In genomic region chr2:10320933-10321332, GRCh38 we compare ENCODE assay signal across 14 cellular contexts. TPM values are rescaled to one million over a fixed set of nuclear protein-coding genes. Genes with fewer than 3 reads are reported as not detected.
DNase-seq lines count a peak whose midpoint lies in the region; ATAC-seq and TF ChIP-seq lines count a peak whose summit lies in the region.
"Had no signal": no experiment of that assay in that cellular context is flagged by ENCODE, and none has a peak within 500 bp of the region (broad histone marks: within the 10 kb centered on the region; RNA-seq: fewer than 3 reads in every experiment).

No MANE protein-coding gene starts in this region.

- no peak overlapping the region for H3K4me3 ChIP-seq in testis

- H3K4me1 ChIP-seq in testis: no peaks in the 10 kb centered on the region

- H3K9me3 Mint-ChIP-seq in activated naive CD8-positive, alpha-beta T cell (ENCODE audit: low read depth): no peaks in the 10 kb centered on the region
- H3K9me3 Mint-ChIP-seq in activated naive CD8-positive, alpha-beta T cell treated with anti-CD3 and anti-CD28 coated beads for 36 hours: peaks cover 13% of the 10 kb centered on the region
- no peaks in the 10 kb centered on the region for H3K9me3 Mint-ChIP-seq in activated T-helper 17 cell treated with anti-CD3 and anti-CD28 coated beads, Interleukin-2, amount 50 U/mL, for 72 hours
- peaks cover 15% of the 10 kb centered on the region for H3K9me3 Mint-ChIP-seq in nephron progenitor cell
- H3K9me3 Mint-ChIP-seq: CD8-positive, alpha-beta memory T cell had no signal

- DNase-seq in activated naive CD8-positive, alpha-beta T cell treated with anti-CD3 and anti-CD28 coated beads for 36 hours: no peak
- DNase-seq in nephron progenitor cell (no peak), testis (peak; percentile 55), hypothalamus (lab: John Stamatoyannopoulos, UW) (no peak), 8988T (no peak)
- DNase-seq: C1 segment of cervical spinal cord; CD8-positive, alpha-beta memory T cell; DMS53; GF-D8 had no signal

- H3K27ac Mint-ChIP-seq in activated naive CD8-positive, alpha-beta T cell: peak overlapping the region; percentile 46
- no peak overlapping the region for H3K27ac Mint-ChIP-seq in activated naive CD8-positive, alpha-beta T cell treated with anti-CD3 and anti-CD28 coated beads for 36 hours
- H3K27ac Mint-ChIP-seq in activated T-helper 17 cell treated with anti-CD3 and anti-CD28 coated beads, Interleukin-2, amount 50 U/mL, for 72 hours: peak overlapping the region; percentile 82
- peak overlapping the region; percentile 14 for H3K27ac Mint-ChIP-seq in nephron progenitor cell
- H3K27ac Mint-ChIP-seq: B cell had no signal

- ATAC-seq in activated T-helper 17 cell treated with anti-CD3 and anti-CD28 coated beads, Interleukin-2, amount 50 U/mL, for 72 hours (replicated peaks): no peak
- no peak for ATAC-seq in HG03469 (IDR thresholded peaks at IDR 0.05; ENCODE audit: unreplicated experiment)
- ATAC-seq: HCT116 had no signal

- peaks cover 70% of the 10 kb centered on the region for H3K4me1 Mint-ChIP-seq in activated naive CD8-positive, alpha-beta T cell (ENCODE audit: low read depth)
- peaks cover 38% of the 10 kb centered on the region for H3K4me1 Mint-ChIP-seq in activated naive CD8-positive, alpha-beta T cell treated with anti-CD3 and anti-CD28 coated beads for 36 hours
- peaks cover 23% of the 10 kb centered on the region for H3K4me1 Mint-ChIP-seq in activated T-helper 17 cell treated with anti-CD3 and anti-CD28 coated beads, Interleukin-2, amount 50 U/mL, for 72 hours
- H3K4me1 Mint-ChIP-seq in nephron progenitor cell: no peaks in the 10 kb centered on the region

- no peaks in the 10 kb centered on the region for H3K27me3 ChIP-seq in testis

- 66 to 73% methylated on average over 9 of the region's 9 CpGs for WGBS in testis, 2 donors

- no peak overlapping the region for H3K27ac ChIP-seq in testis

- no peaks in the 10 kb centered on the region for H3K27me3 Mint-ChIP-seq in activated naive CD8-positive, alpha-beta T cell
- no peaks in the 10 kb centered on the region for H3K27me3 Mint-ChIP-seq in activated naive CD8-positive, alpha-beta T cell treated with anti-CD3 and anti-CD28 coated beads for 36 hours
- no peaks in the 10 kb centered on the region for H3K27me3 Mint-ChIP-seq in activated T-helper 17 cell treated with anti-CD3 and anti-CD28 coated beads, Interleukin-2, amount 50 U/mL, for 72 hours
- peaks cover 6% of the 10 kb centered on the region for H3K27me3 Mint-ChIP-seq in nephron progenitor cell (ENCODE audit: low read depth, poor library complexity)
- H3K27me3 Mint-ChIP-seq: B cell; CD8-positive, alpha-beta memory T cell had no signal

- intact Hi-C loops in testis (cut with DNase I; ENCODE audit: low total_unique reads): no loop called here

- no peak for TF ChIP-seq POLR2A in testis (IDR thresholded peaks at IDR 0.05)

- H3K4me3 Mint-ChIP-seq in activated naive CD8-positive, alpha-beta T cell: no peak overlapping the region
- no peak overlapping the region for H3K4me3 Mint-ChIP-seq in activated naive CD8-positive, alpha-beta T cell treated with anti-CD3 and anti-CD28 coated beads for 36 hours
- no peak overlapping the region for H3K4me3 Mint-ChIP-seq in activated T-helper 17 cell treated with anti-CD3 and anti-CD28 coated beads, Interleukin-2, amount 50 U/mL, for 72 hours
- H3K4me3 Mint-ChIP-seq in nephron progenitor cell: no peak overlapping the region
- H3K4me3 Mint-ChIP-seq: B cell had no signal

- no peaks in the 10 kb centered on the region for H3K9me3 ChIP-seq in testis

- TF ChIP-seq CTCF in nephron progenitor cell (IDR thresholded peaks at IDR 0.05) (no peak), testis (IDR thresholded peaks at IDR 0.05) (no peak)

- no peaks in the 10 kb centered on the region for H3K36me3 ChIP-seq in testis (ENCODE audit: low read depth, missing control alignments)

- peaks cover 2% of the 10 kb centered on the region for H3K36me3 Mint-ChIP-seq in activated naive CD8-positive, alpha-beta T cell
- H3K36me3 Mint-ChIP-seq in activated naive CD8-positive, alpha-beta T cell treated with anti-CD3 and anti-CD28 coated beads for 36 hours: peaks cover 40% of the 10 kb centered on the region
- H3K36me3 Mint-ChIP-seq in activated T-helper 17 cell treated with anti-CD3 and anti-CD28 coated beads, Interleukin-2, amount 50 U/mL, for 72 hours (ENCODE audit: low read depth): peaks cover 24% of the 10 kb centered on the region
- peaks cover 11% of the 10 kb centered on the region for H3K36me3 Mint-ChIP-seq in nephron progenitor cell (ENCODE audit: low read depth)

RNA-seq across cellular contexts. Expression of gene HPCAL1, which starts 18.2 kb away (rescaled TPM):
- total RNA-seq in activated naive CD8-positive, alpha-beta T cell treated with anti-CD3 and anti-CD28 coated beads for 36 hours: 100 to 1,000 TPM; 100 to 105 TPM
- 100 to 1,000 TPM in 1 of 2 donors, 10 to 100 TPM in 1; 57.9 to 139 TPM for total RNA-seq in activated T-helper 17 cell treated with anti-CD3 and anti-CD28 coated beads, Interleukin-2, amount 50 U/mL, for 72 hours
- total RNA-seq in testis: 100 to 1,000 TPM; 215 to 263 TPM
- polyA plus RNA-seq in testis (ENCODE audit: insufficient read depth, low read depth, low replicate concordance): 99.5 TPM
